1 cellular context compared by ENCODE assay signal in the genomic region with DNA sequence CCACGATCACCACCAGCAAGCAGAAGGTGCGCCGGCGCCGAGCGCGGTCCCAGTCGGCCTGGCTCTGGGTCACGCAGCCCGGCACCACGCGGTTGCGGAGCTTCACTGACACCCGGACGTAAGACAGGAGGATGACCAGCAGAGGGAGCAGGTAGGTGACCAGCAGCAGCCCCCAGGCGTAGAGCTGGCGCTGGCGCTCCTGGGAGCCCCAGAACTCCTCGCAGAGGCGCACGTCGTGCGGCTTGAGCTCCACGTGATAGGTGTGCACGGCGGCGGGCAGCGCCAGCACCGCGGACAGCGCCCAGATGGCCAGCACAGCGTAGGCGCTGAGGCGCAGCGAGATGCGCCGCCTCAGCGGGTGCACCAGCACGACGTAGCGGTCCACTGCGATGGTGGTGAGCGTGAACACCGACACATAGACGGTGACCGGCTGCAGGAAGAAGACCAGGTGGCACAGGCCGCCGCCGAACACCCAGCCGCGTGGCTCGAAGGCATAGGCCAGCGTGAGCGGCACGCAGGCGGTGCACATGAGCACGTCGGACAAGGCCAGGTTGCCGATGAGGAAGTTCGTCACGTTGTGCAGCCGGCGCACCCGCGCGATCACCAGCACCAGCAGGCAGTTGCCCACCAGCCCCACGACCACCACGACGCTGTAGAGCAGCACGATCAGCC.
TF ChIP-seq lines count a peak whose summit lies in the region.

No MANE protein-coding gene starts in this region.

TF ChIP-seq in H1, 55 proteins besides CTCF, POLR2A, EP300 and RAD21 (continued from another document):
- TF ChIP-seq JUN (IDR thresholded peaks at IDR 0.05; ENCODE audit: low read depth, low read length) (no peak), KDM5A (IDR thresholded peaks at IDR 0.05; ENCODE audit: low read length) (no peak), CHD1 (IDR thresholded peaks at IDR 0.05; ENCODE audit: low read depth, low read length) (no peak), GTF2F1 (IDR thresholded peaks at IDR 0.05; ENCODE audit: borderline replicate concordance, low read depth, low read length) (no peak), TBP (IDR thresholded peaks at IDR 0.05; ENCODE audit: low read depth, low read length) (no peak; the same call in 1 of the 2 replicates), RBBP5 (IDR thresholded peaks at IDR 0.05; ENCODE audit: borderline replicate concordance, low read depth, low read length) (no peak), CHD2 (IDR thresholded peaks at IDR 0.05; ENCODE audit: low read length) (no peak), EGR1 (IDR thresholded peaks at IDR 0.05; ENCODE audit: borderline replicate concordance, low read depth, low read length) (peak; percentile 57; the same call in 1 of the 2 replicates), EZH2 (IDR thresholded peaks at IDR 0.05; ENCODE audit: low read depth, low read length, severe bottlenecking) (no peak), BACH1 (IDR thresholded peaks at IDR 0.05; ENCODE audit: low read length) (no peak), ASH2L (IDR thresholded peaks at IDR 0.05; ENCODE audit: low read length) (peak; percentile 46), PHF8 (conservative IDR thresholded peaks at IDR 0.05; ENCODE audit: low read depth, low read length) (no peak), CEBPB (IDR thresholded peaks at IDR 0.05; ENCODE audit: low read depth, low read length) (peak; percentile 11; the same call in 1 of the 2 replicates), POLR2AphosphoS5 (IDR thresholded peaks at IDR 0.05; ENCODE audit: low read depth, low read length) (no peak), HDAC6 (IDR thresholded peaks at IDR 0.05; ENCODE audit: low read depth, low read length) (no peak), BRCA1 (IDR thresholded peaks at IDR 0.05; ENCODE audit: low read depth, low read length) (no peak), MAFK (IDR thresholded peaks at IDR 0.05; ENCODE audit: low read depth, low read length) (no peak), TCF12 (IDR thresholded peaks at IDR 0.05; ENCODE audit: low read depth, low read length) (peak; percentile 76; the same call in 1 of the 2 replicates), GABPA (IDR thresholded peaks at IDR 0.05; ENCODE audit: borderline replicate concordance, insufficient read depth, low read length) (peak; percentile 62; the same call in 1 of the 2 replicates), SP2 (IDR thresholded peaks at IDR 0.05; ENCODE audit: low read length) (no peak), FOSL1 (IDR thresholded peaks at IDR 0.05; ENCODE audit: insufficient read depth, low read depth, low read length) (no peak), SP4 (IDR thresholded peaks at IDR 0.05; ENCODE audit: low read length) (peak; percentile 39; the same call in 1 of the 2 replicates), ZNF274 (IDR thresholded peaks at IDR 0.05; ENCODE audit: borderline replicate concordance, extremely low read depth, low read length) (no peak), NRF1 (IDR thresholded peaks at IDR 0.05; ENCODE audit: low read depth, low read length) (no peak), JUND (IDR thresholded peaks at IDR 0.05; ENCODE audit: low read length) (peak; percentile 7; the same call in 1 of the 2 replicates), SAP30 (IDR thresholded peaks at IDR 0.05; ENCODE audit: insufficient read depth, insufficient replicate concordance, low read length) (no peak), RXRA (IDR thresholded peaks at IDR 0.05; ENCODE audit: insufficient read depth, low read depth, low read length) (no peak), CBX8 (IDR thresholded peaks at IDR 0.05; ENCODE audit: borderline replicate concordance, low read depth, low read length) (no peak), TAF1 (IDR thresholded peaks at IDR 0.05; ENCODE audit: low read depth, low read length) (0 out of 2 replicates have a peak, but pooled peaks have one; percentile 45), TEAD4 (IDR thresholded peaks at IDR 0.05; ENCODE audit: low read depth, low read length) (no peak), NANOG (IDR thresholded peaks at IDR 0.05; ENCODE audit: insufficient read depth, low read depth, low read length, poor library complexity, severe bottlenecking) (peak; percentile 18), SIRT6 (IDR thresholded peaks at IDR 0.05; ENCODE audit: low read length) (no peak)
- TF ChIP-seq, protein P1, sequence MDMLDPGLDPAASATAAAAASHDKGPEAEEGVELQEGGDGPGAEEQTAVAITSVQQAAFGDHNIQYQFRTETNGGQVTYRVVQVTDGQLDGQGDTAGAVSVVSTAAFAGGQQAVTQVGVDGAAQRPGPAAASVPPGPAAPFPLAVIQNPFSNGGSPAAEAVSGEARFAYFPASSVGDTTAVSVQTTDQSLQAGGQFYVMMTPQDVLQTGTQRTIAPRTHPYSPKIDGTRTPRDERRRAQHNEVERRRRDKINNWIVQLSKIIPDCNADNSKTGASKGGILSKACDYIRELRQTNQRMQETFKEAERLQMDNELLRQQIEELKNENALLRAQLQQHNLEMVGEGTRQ (IDR thresholded peaks at IDR 0.05; ENCODE audit: low read length), result peak; percentile 87
- TF ChIP-seq, protein P2, sequence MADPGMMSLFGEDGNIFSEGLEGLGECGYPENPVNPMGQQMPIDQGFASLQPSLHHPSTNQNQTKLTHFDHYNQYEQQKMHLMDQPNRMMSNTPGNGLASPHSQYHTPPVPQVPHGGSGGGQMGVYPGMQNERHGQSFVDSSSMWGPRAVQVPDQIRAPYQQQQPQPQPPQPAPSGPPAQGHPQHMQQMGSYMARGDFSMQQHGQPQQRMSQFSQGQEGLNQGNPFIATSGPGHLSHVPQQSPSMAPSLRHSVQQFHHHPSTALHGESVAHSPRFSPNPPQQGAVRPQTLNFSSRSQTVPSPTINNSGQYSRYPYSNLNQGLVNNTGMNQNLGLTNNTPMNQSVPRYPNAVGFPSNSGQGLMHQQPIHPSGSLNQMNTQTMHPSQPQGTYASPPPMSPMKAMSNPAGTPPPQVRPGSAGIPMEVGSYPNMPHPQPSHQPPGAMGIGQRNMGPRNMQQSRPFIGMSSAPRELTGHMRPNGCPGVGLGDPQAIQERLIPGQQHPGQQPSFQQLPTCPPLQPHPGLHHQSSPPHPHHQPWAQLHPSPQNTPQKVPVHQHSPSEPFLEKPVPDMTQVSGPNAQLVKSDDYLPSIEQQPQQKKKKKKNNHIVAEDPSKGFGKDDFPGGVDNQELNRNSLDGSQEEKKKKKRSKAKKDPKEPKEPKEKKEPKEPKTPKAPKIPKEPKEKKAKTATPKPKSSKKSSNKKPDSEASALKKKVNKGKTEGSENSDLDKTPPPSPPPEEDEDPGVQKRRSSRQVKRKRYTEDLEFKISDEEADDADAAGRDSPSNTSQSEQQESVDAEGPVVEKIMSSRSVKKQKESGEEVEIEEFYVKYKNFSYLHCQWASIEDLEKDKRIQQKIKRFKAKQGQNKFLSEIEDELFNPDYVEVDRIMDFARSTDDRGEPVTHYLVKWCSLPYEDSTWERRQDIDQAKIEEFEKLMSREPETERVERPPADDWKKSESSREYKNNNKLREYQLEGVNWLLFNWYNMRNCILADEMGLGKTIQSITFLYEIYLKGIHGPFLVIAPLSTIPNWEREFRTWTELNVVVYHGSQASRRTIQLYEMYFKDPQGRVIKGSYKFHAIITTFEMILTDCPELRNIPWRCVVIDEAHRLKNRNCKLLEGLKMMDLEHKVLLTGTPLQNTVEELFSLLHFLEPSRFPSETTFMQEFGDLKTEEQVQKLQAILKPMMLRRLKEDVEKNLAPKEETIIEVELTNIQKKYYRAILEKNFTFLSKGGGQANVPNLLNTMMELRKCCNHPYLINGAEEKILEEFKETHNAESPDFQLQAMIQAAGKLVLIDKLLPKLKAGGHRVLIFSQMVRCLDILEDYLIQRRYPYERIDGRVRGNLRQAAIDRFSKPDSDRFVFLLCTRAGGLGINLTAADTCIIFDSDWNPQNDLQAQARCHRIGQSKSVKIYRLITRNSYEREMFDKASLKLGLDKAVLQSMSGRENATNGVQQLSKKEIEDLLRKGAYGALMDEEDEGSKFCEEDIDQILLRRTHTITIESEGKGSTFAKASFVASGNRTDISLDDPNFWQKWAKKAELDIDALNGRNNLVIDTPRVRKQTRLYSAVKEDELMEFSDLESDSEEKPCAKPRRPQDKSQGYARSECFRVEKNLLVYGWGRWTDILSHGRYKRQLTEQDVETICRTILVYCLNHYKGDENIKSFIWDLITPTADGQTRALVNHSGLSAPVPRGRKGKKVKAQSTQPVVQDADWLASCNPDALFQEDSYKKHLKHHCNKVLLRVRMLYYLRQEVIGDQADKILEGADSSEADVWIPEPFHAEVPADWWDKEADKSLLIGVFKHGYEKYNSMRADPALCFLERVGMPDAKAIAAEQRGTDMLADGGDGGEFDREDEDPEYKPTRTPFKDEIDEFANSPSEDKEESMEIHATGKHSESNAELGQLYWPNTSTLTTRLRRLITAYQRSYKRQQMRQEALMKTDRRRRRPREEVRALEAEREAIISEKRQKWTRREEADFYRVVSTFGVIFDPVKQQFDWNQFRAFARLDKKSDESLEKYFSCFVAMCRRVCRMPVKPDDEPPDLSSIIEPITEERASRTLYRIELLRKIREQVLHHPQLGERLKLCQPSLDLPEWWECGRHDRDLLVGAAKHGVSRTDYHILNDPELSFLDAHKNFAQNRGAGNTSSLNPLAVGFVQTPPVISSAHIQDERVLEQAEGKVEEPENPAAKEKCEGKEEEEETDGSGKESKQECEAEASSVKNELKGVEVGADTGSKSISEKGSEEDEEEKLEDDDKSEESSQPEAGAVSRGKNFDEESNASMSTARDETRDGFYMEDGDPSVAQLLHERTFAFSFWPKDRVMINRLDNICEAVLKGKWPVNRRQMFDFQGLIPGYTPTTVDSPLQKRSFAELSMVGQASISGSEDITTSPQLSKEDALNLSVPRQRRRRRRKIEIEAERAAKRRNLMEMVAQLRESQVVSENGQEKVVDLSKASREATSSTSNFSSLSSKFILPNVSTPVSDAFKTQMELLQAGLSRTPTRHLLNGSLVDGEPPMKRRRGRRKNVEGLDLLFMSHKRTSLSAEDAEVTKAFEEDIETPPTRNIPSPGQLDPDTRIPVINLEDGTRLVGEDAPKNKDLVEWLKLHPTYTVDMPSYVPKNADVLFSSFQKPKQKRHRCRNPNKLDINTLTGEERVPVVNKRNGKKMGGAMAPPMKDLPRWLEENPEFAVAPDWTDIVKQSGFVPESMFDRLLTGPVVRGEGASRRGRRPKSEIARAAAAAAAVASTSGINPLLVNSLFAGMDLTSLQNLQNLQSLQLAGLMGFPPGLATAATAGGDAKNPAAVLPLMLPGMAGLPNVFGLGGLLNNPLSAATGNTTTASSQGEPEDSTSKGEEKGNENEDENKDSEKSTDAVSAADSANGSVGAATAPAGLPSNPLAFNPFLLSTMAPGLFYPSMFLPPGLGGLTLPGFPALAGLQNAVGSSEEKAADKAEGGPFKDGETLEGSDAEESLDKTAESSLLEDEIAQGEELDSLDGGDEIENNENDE (IDR thresholded peaks at IDR 0.05; ENCODE audit: insufficient replicate concordance, low read length), result no peak
- TF ChIP-seq, protein P3, sequence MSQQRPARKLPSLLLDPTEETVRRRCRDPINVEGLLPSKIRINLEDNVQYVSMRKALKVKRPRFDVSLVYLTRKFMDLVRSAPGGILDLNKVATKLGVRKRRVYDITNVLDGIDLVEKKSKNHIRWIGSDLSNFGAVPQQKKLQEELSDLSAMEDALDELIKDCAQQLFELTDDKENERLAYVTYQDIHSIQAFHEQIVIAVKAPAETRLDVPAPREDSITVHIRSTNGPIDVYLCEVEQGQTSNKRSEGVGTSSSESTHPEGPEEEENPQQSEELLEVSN (IDR thresholded peaks at IDR 0.05), result peak; percentile 97
- TF ChIP-seq, protein P4, sequence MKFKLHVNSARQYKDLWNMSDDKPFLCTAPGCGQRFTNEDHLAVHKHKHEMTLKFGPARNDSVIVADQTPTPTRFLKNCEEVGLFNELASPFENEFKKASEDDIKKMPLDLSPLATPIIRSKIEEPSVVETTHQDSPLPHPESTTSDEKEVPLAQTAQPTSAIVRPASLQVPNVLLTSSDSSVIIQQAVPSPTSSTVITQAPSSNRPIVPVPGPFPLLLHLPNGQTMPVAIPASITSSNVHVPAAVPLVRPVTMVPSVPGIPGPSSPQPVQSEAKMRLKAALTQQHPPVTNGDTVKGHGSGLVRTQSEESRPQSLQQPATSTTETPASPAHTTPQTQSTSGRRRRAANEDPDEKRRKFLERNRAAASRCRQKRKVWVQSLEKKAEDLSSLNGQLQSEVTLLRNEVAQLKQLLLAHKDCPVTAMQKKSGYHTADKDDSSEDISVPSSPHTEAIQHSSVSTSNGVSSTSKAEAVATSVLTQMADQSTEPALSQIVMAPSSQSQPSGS (IDR thresholded peaks at IDR 0.05; ENCODE audit: low read length), result no peak
- TF ChIP-seq, protein P5, sequence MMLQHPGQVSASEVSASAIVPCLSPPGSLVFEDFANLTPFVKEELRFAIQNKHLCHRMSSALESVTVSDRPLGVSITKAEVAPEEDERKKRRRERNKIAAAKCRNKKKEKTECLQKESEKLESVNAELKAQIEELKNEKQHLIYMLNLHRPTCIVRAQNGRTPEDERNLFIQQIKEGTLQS (IDR thresholded peaks at IDR 0.05; ENCODE audit: insufficient read depth, low read depth, low read length), result peak; percentile 74
- TF ChIP-seq, protein P6, sequence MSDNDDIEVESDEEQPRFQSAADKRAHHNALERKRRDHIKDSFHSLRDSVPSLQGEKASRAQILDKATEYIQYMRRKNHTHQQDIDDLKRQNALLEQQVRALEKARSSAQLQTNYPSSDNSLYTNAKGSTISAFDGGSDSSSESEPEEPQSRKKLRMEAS (IDR thresholded peaks at IDR 0.05), result peak; percentile 99
